Comparison of ENCODE assay signal across 10 cellular contexts in the genomic region with DNA sequence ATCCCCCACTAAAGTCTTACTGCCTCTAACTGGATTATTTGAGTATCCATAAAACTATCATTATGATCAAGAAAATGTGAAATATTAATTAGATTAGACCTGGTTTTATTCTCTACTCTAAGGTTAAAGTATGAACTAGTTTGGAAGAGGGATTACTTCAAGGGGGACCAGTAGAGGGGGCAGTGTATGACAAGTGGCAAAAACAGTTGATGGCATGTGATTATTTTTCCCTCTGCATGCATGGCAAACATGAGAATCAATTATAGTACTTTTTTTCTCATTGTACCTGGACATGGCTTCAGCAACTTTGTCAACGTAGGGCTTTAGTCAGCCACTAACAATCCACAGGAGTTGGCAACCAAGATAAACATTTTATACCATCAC.
DNase-seq lines count a peak whose midpoint lies in the region; ATAC-seq, FAIRE-seq and TF ChIP-seq lines count a peak whose summit lies in the region.
"Had no signal": no experiment of that assay in that cellular context is flagged by ENCODE, and none has a peak within 500 bp of the region (broad histone marks: within the 10 kb centered on the region; RNA-seq: fewer than 3 reads in every experiment).

No MANE protein-coding gene starts in this region.

- no peak overlapping the region for H3K27ac ChIP-seq in CD4-positive, CD25-positive, alpha-beta regulatory T cell (ENCODE audit: insufficient read depth, low read length, poor library complexity, severe bottlenecking)
- H3K27ac ChIP-seq in mammary epithelial cell (ENCODE audit: insufficient read depth, low read depth, low read length), result no peak overlapping the region

- no peaks in the 10 kb centered on the region for H3K36me3 Mint-ChIP-seq in CD4-positive, CD25-positive, alpha-beta regulatory T cell
- H3K36me3 Mint-ChIP-seq in activated naive CD8-positive, alpha-beta T cell treated with anti-CD3 and anti-CD28 coated beads, Interleukin-2, amount 50 U/mL, for 24 hours (ENCODE audit: low read depth), result no peaks in the 10 kb centered on the region

- H3K27me3 ChIP-seq in CD4-positive, CD25-positive, alpha-beta regulatory T cell (ENCODE audit: control insufficient read depth, insufficient read depth, low read length), result no peaks in the 10 kb centered on the region
- no peaks in the 10 kb centered on the region for H3K27me3 ChIP-seq in mammary epithelial cell (ENCODE audit: insufficient read depth, low read length)

- H3K4me3 ChIP-seq in CD4-positive, CD25-positive, alpha-beta regulatory T cell (ENCODE audit: low read depth, low read length), result peak overlapping the region; percentile 46
- H3K4me3 ChIP-seq in mammary epithelial cell (replicated peaks in 1 of 3; ENCODE audit: insufficient read depth in 1 of 3, low read depth in 2 of 3, low read length in 3 of 3), result no peak overlapping the region
- H3K4me3 ChIP-seq: skin epidermis had no signal

- no peak for ATAC-seq in CD4-positive, CD25-positive, alpha-beta regulatory T cell (ENCODE audit: low read depth in 2 of 2)
- peak; percentile 25 for ATAC-seq in GM19328 (IDR thresholded peaks at IDR 0.05; ENCODE audit: unreplicated experiment)
- ATAC-seq in HG03097 (IDR thresholded peaks at IDR 0.05; ENCODE audit: low FRiP score, unreplicated experiment), result peak; percentile 11
- peak; percentile 44 for ATAC-seq in activated naive CD8-positive, alpha-beta T cell treated with anti-CD3 and anti-CD28 coated beads, Interleukin-2, amount 50 U/mL, for 24 hours

- CTCF ChIA-PET in mammary epithelial cell (lab: Charles Lee; ENCODE audit: low non-redundant PET), result no interaction called here

- H3K79me2 ChIP-seq in mammary epithelial cell (ENCODE audit: insufficient read depth, low read length), result no peaks in the 10 kb centered on the region

- in situ Hi-C loops in mammary epithelial cell (cut with MboI; ENCODE audit: low sequenced_read_pairs in 2 of 2), result no loop called here

- BruUV-seq in mammary epithelial cell (replicated peaks; lab: Mats Ljungman, UMichigan), result no TSS peak

- no peaks in the 10 kb centered on the region for H3K36me3 ChIP-seq in CD4-positive, CD25-positive, alpha-beta regulatory T cell (ENCODE audit: control insufficient read depth, insufficient read depth, low read length)
- no peaks in the 10 kb centered on the region for H3K36me3 ChIP-seq in mammary epithelial cell (ENCODE audit: insufficient read depth, low read length)

- TF ChIP-seq CTCF in mammary epithelial cell (conservative IDR thresholded peaks at IDR 0.05 in 1 of 2, IDR thresholded peaks at IDR 0.05 in 1 of 2; ENCODE audit: extremely low read depth in 1 of 2, insufficient read depth in 1 of 2, low read depth in 1 of 2, low read length in 2 of 2), result no peak

- peak overlapping the region; percentile 1 to 73 (median 57) for H3K27ac Mint-ChIP-seq in CD4-positive, CD25-positive, alpha-beta regulatory T cell
- H3K27ac Mint-ChIP-seq in activated naive CD8-positive, alpha-beta T cell treated with anti-CD3 and anti-CD28 coated beads, Interleukin-2, amount 50 U/mL, for 24 hours, result peak overlapping the region; percentile 90

- no peak for TF ChIP-seq POLR2A in GM12892 (IDR thresholded peaks at IDR 0.05; ENCODE audit: low read depth, low read length)

- H3K4me1 ChIP-seq in CD4-positive, CD25-positive, alpha-beta regulatory T cell (ENCODE audit: control insufficient read depth, insufficient read depth, low read length, poor library complexity, severe bottlenecking), result peaks cover 8% of the 10 kb centered on the region
- H3K4me1 ChIP-seq in mammary epithelial cell (ENCODE audit: insufficient read depth, low read length), result peaks cover 8% of the 10 kb centered on the region

- no peaks in the 10 kb centered on the region for H4K20me1 ChIP-seq in mammary epithelial cell (ENCODE audit: insufficient read depth, low read length)

- peaks cover 7 to 40% (median 23%) of the 10 kb centered on the region in 4 donors for H3K4me1 Mint-ChIP-seq in CD4-positive, CD25-positive, alpha-beta regulatory T cell
- peaks cover 63% of the 10 kb centered on the region for H3K4me1 Mint-ChIP-seq in activated naive CD8-positive, alpha-beta T cell treated with anti-CD3 and anti-CD28 coated beads, Interleukin-2, amount 50 U/mL, for 24 hours

- no peaks in the 10 kb centered on the region for H3K9me3 ChIP-seq in CD4-positive, CD25-positive, alpha-beta regulatory T cell (ENCODE audit: control insufficient read depth in 2 of 2, low read length in 2 of 2)
- no peaks in the 10 kb centered on the region for H3K9me3 ChIP-seq in mammary epithelial cell (replicated peaks; ENCODE audit: insufficient read depth, low read length)

- FAIRE-seq in GM12892 (lab: Jason Lieb, UNC), result no peak

- H3K9me3 Mint-ChIP-seq in CD4-positive, CD25-positive, alpha-beta regulatory T cell, result peaks cover 0 to 9% (median 0%) of the 10 kb centered on the region in 7 donors
- H3K9me3 Mint-ChIP-seq in activated naive CD8-positive, alpha-beta T cell treated with anti-CD3 and anti-CD28 coated beads, Interleukin-2, amount 50 U/mL, for 24 hours, result no peaks in the 10 kb centered on the region

- DNase-seq in CD4-positive, CD25-positive, alpha-beta regulatory T cell, result no peak
- no peak for DNase-seq in activated naive CD8-positive, alpha-beta T cell treated with anti-CD3 and anti-CD28 coated beads, Interleukin-2, amount 50 U/mL, for 24 hours
- no peak for DNase-seq in GM12892 (ENCODE audit: insufficient read length)
- no peak for DNase-seq in inferior parietal cortex (ENCODE audit: extremely low spot score)
- DNase-seq in SW 1271 (lab: John Stamatoyannopoulos, UW), result no peak
- DNase-seq in mammary epithelial cell, result no peak
- DNase-seq: activated CD4-positive, alpha-beta T cell treated with anti-CD3 and anti-CD28 coated beads for 1 hour had no signal

- H2AFZ ChIP-seq in mammary epithelial cell (ENCODE audit: low read depth, low read length), result no peak overlapping the region

- H3K27me3 Mint-ChIP-seq in CD4-positive, CD25-positive, alpha-beta regulatory T cell, result no peaks in the 10 kb centered on the region
- no peaks in the 10 kb centered on the region for H3K27me3 Mint-ChIP-seq in activated naive CD8-positive, alpha-beta T cell treated with anti-CD3 and anti-CD28 coated beads, Interleukin-2, amount 50 U/mL, for 24 hours

- 100% methylated on average over 1 of the region's 1 CpG for WGBS in mammary epithelial cell (ENCODE audit: low coverage, missing lambda C conversion rate)

- dilution Hi-C loops in mammary epithelial cell (cut with HindIII; ENCODE audit: low sequenced_read_pairs), result no loop called here

- peak overlapping the region in 3 of 4 donors; percentile 7 to 80 (median 73) for H3K4me3 Mint-ChIP-seq in CD4-positive, CD25-positive, alpha-beta regulatory T cell
- peak overlapping the region; percentile 45 for H3K4me3 Mint-ChIP-seq in activated naive CD8-positive, alpha-beta T cell treated with anti-CD3 and anti-CD28 coated beads, Interleukin-2, amount 50 U/mL, for 24 hours

- H3K9ac ChIP-seq in mammary epithelial cell (ENCODE audit: insufficient read depth, low read length), result no peak overlapping the region

- intact Hi-C loops in mammary epithelial cell (cut with micrococcal nuclease), result no loop called here

- H3K4me2 ChIP-seq in mammary epithelial cell (ENCODE audit: insufficient read depth, low read depth, low read length), result no peak overlapping the region

Comparison
In these comparisons a context has a peak if more than half of its experiments do, and no peak if none do; other contexts are left out.
1. ATAC-seq: peak in GM19328 (single experiment), HG03097 (single experiment) and activated naive CD8-positive, alpha-beta T cell treated with anti-CD3 and anti-CD28 coated beads, Interleukin-2, amount 50 U/mL, for 24 hours (single experiment); none in CD4-positive, CD25-positive, alpha-beta regulatory T cell (0 of 2).